Comparison of ENCODE assay signal across 8 cellular contexts in genomic region chr6:44073612-44074382, GRCh38. TPM values are rescaled to one million over a fixed set of nuclear protein-coding genes. Genes with fewer than 3 reads are reported as not detected.
DNase-seq lines count a peak whose midpoint lies in the region; TF ChIP-seq lines count a peak whose summit lies in the region.

No MANE protein-coding gene starts in this region.

- H3K79me2 ChIP-seq in GM23248 (ENCODE audit: insufficient read depth) = no peaks in the 10 kb centered on the region
- H3K79me2 ChIP-seq in fibroblast of lung (ENCODE audit: control insufficient read depth, insufficient read depth, low read length) = no peaks in the 10 kb centered on the region

- H3K4me3 ChIP-seq in GM23248 (peak overlapping the region; percentile 69), SK-N-MC (peak overlapping the region; percentile 61), fibroblast of lung (replicated peaks in 1 of 4; ENCODE audit: control extremely low read depth in 1 of 4, insufficient read depth in 1 of 4, low read depth in 3 of 4, low read length in 4 of 4) (peak overlapping the region in 2 of 4 experiments; percentile 23 to 46), prostate gland (peak overlapping the region; percentile 31 to 39)

- DNase-seq in AG09319 (ENCODE audit: extremely low read depth, low read depth) (no peak), GM23248 (peak; percentile 65), SK-N-MC (ENCODE audit: low read depth, low spot score) (no peak), fibroblast of lung (ENCODE audit: low read depth in 2 of 2) (peak in 1 of 2 donors; percentile 58), prostate gland (ENCODE audit: low spot score) (no peak), SHP77 treated with DMSO at 0.1 percent for 48 hours (lab: John Stamatoyannopoulos, UW) (no peak), NCI-H1092 (lab: John Stamatoyannopoulos, UW) (no peak), NCI-H146 treated with DMSO at 0.1 percent for 48 hours (lab: John Stamatoyannopoulos, UW; ENCODE audit: unreplicated experiment) (no peak)

- H3F3A ChIP-seq in GM23248 (ENCODE audit: insufficient read depth) = peaks cover 25% of the 10 kb centered on the region

- no peaks in the 10 kb centered on the region for H3K36me3 ChIP-seq in GM23248 (ENCODE audit: low read depth)
- H3K36me3 ChIP-seq in SK-N-MC (ENCODE audit: insufficient read depth, low read length) = no peaks in the 10 kb centered on the region
- no peaks in the 10 kb centered on the region for H3K36me3 ChIP-seq in fibroblast of lung (ENCODE audit: control insufficient read depth, insufficient read depth, low read length)
- no peaks in the 10 kb centered on the region for H3K36me3 ChIP-seq in prostate gland

- peak overlapping the region; percentile 75 for H2AFZ ChIP-seq in GM23248
- no peak overlapping the region for H2AFZ ChIP-seq in fibroblast of lung (ENCODE audit: low read length)

- H3K9me3 ChIP-seq in GM23248 (ENCODE audit: low read depth) = no peaks in the 10 kb centered on the region
- H3K9me3 ChIP-seq in SK-N-MC (ENCODE audit: low read depth, low read length) = no peaks in the 10 kb centered on the region
- no peaks in the 10 kb centered on the region for H3K9me3 ChIP-seq in fibroblast of lung (ENCODE audit: control insufficient read depth, insufficient read depth, low read depth, low read length)
- H3K9me3 ChIP-seq in prostate gland = no peaks in the 10 kb centered on the region

- TF ChIP-seq POLR2A in prostate gland (IDR thresholded peaks at IDR 0.05) = no peak

- H3K9me2 ChIP-seq in GM23248 (ENCODE audit: insufficient read depth) = no peaks in the 10 kb centered on the region

- H3K27me3 ChIP-seq in GM23248 (replicated peaks; ENCODE audit: insufficient read depth) = no peaks in the 10 kb centered on the region
- H3K27me3 ChIP-seq in fibroblast of lung (ENCODE audit: control insufficient read depth, insufficient read depth, low read length) = no peaks in the 10 kb centered on the region
- no peaks in the 10 kb centered on the region for H3K27me3 ChIP-seq in prostate gland (replicated peaks; ENCODE audit: insufficient read depth)

- peak overlapping the region; percentile 24; the same call in 1 of the 2 replicates for H3K27ac ChIP-seq in GM23248
- no peak overlapping the region for H3K27ac ChIP-seq in SK-N-MC
- peak overlapping the region; percentile 77 for H3K27ac ChIP-seq in fibroblast of lung (ENCODE audit: insufficient read depth, low read length)
- H3K27ac ChIP-seq in prostate gland = peak overlapping the region; percentile 52 to 64

- peak; percentile 20 for TF ChIP-seq CTCF in AG09319 (IDR thresholded peaks at IDR 0.05; ENCODE audit: low read depth, low read length)
- peak in 1 of 2 donors; percentile 14 for TF ChIP-seq CTCF in fibroblast of lung (conservative IDR thresholded peaks at IDR 0.05 in 1 of 2, IDR thresholded peaks at IDR 0.05 in 1 of 2; ENCODE audit: low read depth in 1 of 2, low read length in 2 of 2)
- no peak for TF ChIP-seq CTCF in prostate gland (IDR thresholded peaks at IDR 0.05)

- H4K20me1 ChIP-seq in GM23248 (ENCODE audit: insufficient read depth) = no peaks in the 10 kb centered on the region
- no peaks in the 10 kb centered on the region for H4K20me1 ChIP-seq in fibroblast of lung (ENCODE audit: control insufficient read depth, extremely low read depth, insufficient read depth, low read length)

- intact Hi-C loops in prostate gland (cut with DNase I) = loop anchor here (1.0 kb wide), 1 partner anchor 303 kb away; the partner anchor contains the start of gene VEGFA

- in situ Hi-C loops in GM23248 (cut with MboI) = no loop called here

- H3K9ac ChIP-seq in GM23248 (peak overlapping the region; percentile 61), SK-N-MC (ENCODE audit: insufficient read length) (no peak overlapping the region), fibroblast of lung (ENCODE audit: insufficient read depth, low read length) (peak overlapping the region; percentile 32)

- H3K4me2 ChIP-seq in GM23248 (ENCODE audit: unreplicated experiment) = peak overlapping the region; percentile 74
- H3K4me2 ChIP-seq in fibroblast of lung (ENCODE audit: extremely low read depth, insufficient read depth, low read length) = peak overlapping the region; percentile 72

- WGBS in GM23248 (ENCODE audit: low coverage in 1 of 2, low lambda C conversion rate in 2 of 2, missing lambda C conversion rate in 2 of 2), 2 experiments = 12 to 16% methylated on average over 11 to 19 of the region's 24 CpGs
- WGBS in prostate gland = 25% methylated on average over 24 of the region's 24 CpGs

- peaks cover 37% of the 10 kb centered on the region for H3K4me1 ChIP-seq in GM23248 (ENCODE audit: insufficient read depth)
- peaks cover 41% of the 10 kb centered on the region for H3K4me1 ChIP-seq in fibroblast of lung (ENCODE audit: control insufficient read depth, extremely low read depth, insufficient read depth, low read length)
- peaks cover 11% of the 10 kb centered on the region for H3K4me1 ChIP-seq in prostate gland (replicated peaks)

RNA-seq across cellular contexts. Expression of gene MRPL14, which starts 53.5 kb away (rescaled TPM):
- total RNA-seq in GM23248 (2014; rRNA removed; shearing (Covaris generic)) = 47.6 and 64.7 TPM in 2 replicates
- 91.2 and 98.0 TPM in 2 replicates for polyA plus RNA-seq in GM23248 (2016; fragmentation: Nextera tagmentation; extraction: Ambion mirVana)
- total RNA-seq in fibroblast of lung = 53.7 and 60.6 TPM in 2 replicates
- polyA plus RNA-seq in fibroblast of lung = 36.2 and 51.9 TPM in 2 replicates
- 64.9 and 96.3 TPM in 2 replicates for polyA plus RNA-seq in fibroblast of lung (2012)
- polyA minus RNA-seq in fibroblast of lung (ENCODE audit: low replicate concordance) = 13.2 and 13.9 TPM in 2 replicates
- 10 to 100 TPM; 35.7 to 48.1 TPM for total RNA-seq in prostate gland

RNA-seq across cellular contexts. Expression of gene TMEM63B, which starts 53.6 kb away (rescaled TPM):
- total RNA-seq in GM23248 (2014; rRNA removed; shearing (Covaris generic)) = 29.0 and 43.2 TPM in 2 replicates
- polyA plus RNA-seq in GM23248 (2016; fragmentation: Nextera tagmentation; extraction: Ambion mirVana) (14.1 and 14.3 TPM in 2 replicates), fibroblast of lung (32.2 and 47.6 TPM in 2 replicates)
- total RNA-seq in fibroblast of lung (22.9 and 42.1 TPM in 2 replicates), prostate gland (100 to 1,000 TPM in 1 of 2 donors, 10 to 100 TPM in 1; 50.9 to 113 TPM)
- polyA plus RNA-seq in fibroblast of lung (2012) = 22.8 and 29.5 TPM in 2 replicates
- polyA minus RNA-seq in fibroblast of lung (ENCODE audit: low replicate concordance) = 126 and 162 TPM in 2 replicates
